26 cellular contexts compared by ENCODE assay signal in the genomic region with DNA sequence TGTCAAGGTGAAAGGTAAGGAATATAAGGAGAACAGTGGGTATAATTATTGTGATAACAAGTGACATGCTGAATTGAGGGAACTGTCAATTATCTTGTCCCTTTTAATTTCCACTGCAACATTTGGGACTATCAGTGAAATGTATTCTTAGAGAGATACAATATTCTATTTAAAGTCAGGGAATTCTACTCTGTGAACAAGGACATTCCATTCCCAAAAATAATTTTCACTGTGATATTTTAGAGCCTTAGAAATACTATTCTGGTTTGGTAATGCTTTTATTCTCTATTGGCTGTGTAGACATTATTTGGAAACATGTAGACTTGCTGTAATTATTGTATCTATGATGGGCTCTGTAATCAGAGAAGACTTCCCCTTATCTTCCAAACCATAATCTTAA.
"Had no signal": no experiment of that assay in that cellular context is flagged by ENCODE, and none has a peak within 500 bp of the region (broad histone marks: within the 10 kb centered on the region; RNA-seq: fewer than 3 reads in every experiment).

No MANE protein-coding gene starts in this region.

- H3K27ac ChIP-seq: pancreas, prostate gland, right lobe of liver, skin epidermis, stomach, testis, upper lobe of right lung had no signal

- H3K9me3 ChIP-seq: pancreas, prostate gland, right lobe of liver, stomach, testis, tibial artery, upper lobe of right lung had no signal

- DNase-seq: glutamatergic neuron; hippocampal formation; kidney glomerular epithelial cell; left cardiac atrium; mesendoderm; naive thymus-derived CD8-positive, alpha-beta T cell; nucleus accumbens; pancreas; posterior cingulate gyrus; retina; right lobe of liver; stimulated activated CD4-positive, alpha-beta T cell treated with anti-CD3 and anti-CD28 coated beads, Interleukin-12 subunit alpha, Interleukin-12 subunit beta, amount 100 ng/mL, for 4 hours; stimulated activated CD4-positive, alpha-beta T cell treated with anti-CD3 and anti-CD28 coated beads, Interleukin-15, amount 100 ng/mL, for 24 hours; stimulated activated CD4-positive, alpha-beta T cell treated with anti-CD3 and anti-CD28 coated beads, Interleukin-2, amount 100 ng/mL, for 24 hours; stimulated activated CD4-positive, alpha-beta T cell treated with anti-CD3 and anti-CD28 coated beads, Interleukin-4, amount 100 ng/mL, for 1 hour; stimulated activated naive B cell treated with anti-CD40 and anti-IgM and Interleukin-4, amounts not matched to agents 10 μg/mL and 1 μg/mL and 100 μg/mL, for 72 hours; stimulated activated naive CD8-positive, alpha-beta T cell treated with anti-CD3 and anti-CD28 coated beads, Interleukin-15, Interleukin-2, amounts not matched to agents 100 U/mL and 50 U/mL, for 24 hours; stomach; testis; tibial artery; trophoblast cell; upper lobe of right lung had no signal

- H3K27me3 ChIP-seq: pancreas, right lobe of liver, stomach, testis, tibial artery, upper lobe of right lung had no signal

- H3K36me3 ChIP-seq: pancreas, prostate gland, right lobe of liver, stomach, tibial artery, upper lobe of right lung had no signal

- H3K4me1 ChIP-seq: pancreas, prostate gland, right lobe of liver, stomach, upper lobe of right lung had no signal

- ATAC-seq: left lobe of liver; naive thymus-derived CD8-positive, alpha-beta T cell; pancreas; right lobe of liver; stimulated activated naive B cell treated with anti-CD40 and anti-IgM and Interleukin-4, amounts not matched to agents 10 μg/mL and 1 μg/mL and 100 μg/mL, for 72 hours; stimulated activated naive CD8-positive, alpha-beta T cell treated with anti-CD3 and anti-CD28 coated beads, Interleukin-15, Interleukin-2, amounts not matched to agents 100 U/mL and 50 U/mL, for 24 hours; upper lobe of right lung had no signal

- H3K4me3 ChIP-seq: lung, pancreas, prostate gland, right lobe of liver, skin epidermis, stomach, testis, tibial artery, upper lobe of right lung had no signal
